Comparison of ENCODE assay signal across 19 cellular contexts in the genomic region with DNA sequence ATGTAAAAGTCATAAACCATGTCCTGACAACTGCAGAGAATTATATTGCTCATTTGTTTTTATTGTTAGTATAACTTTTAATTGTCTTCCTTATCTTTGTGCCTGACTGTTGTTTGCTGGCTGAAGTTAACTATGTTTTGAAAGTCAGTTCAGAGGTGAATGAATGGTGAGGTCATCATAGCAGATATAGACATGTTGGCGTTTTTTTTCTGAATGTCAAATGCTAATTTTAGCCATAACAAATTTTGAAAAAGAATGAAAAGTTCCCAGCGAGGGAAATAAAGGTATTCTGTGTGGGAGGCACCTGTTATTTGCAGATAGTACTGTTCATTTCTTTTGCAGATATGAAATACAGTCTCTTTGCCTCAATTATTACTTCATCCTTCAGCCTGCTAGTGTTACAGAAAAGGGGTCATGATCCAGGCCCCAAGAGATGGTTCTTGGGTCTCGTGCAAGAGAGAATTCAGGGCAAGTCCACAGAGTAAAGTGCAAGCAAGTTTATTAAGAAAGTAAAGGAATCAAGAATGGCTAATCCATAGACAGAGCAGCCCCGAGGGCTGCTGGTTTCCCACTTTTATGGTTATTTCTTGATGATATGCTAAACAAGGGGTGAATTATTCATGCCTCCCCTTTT.
DNase-seq lines count a peak whose midpoint lies in the region; ATAC-seq, FAIRE-seq and TF ChIP-seq lines count a peak whose summit lies in the region.
"Had no signal": no experiment of that assay in that cellular context is flagged by ENCODE, and none has a peak within 500 bp of the region (broad histone marks: within the 10 kb centered on the region; RNA-seq: fewer than 3 reads in every experiment).

No MANE protein-coding gene starts in this region.

- TF ChIP-seq CTCF in nephron (IDR thresholded peaks at IDR 0.05; ENCODE audit: unreplicated experiment in 3 of 3), result no peak

- no peak for ATAC-seq in CD4-positive, CD25-positive, alpha-beta regulatory T cell (ENCODE audit: low read depth in 2 of 2)
- ATAC-seq in left ventricle myocardium superior (peak; percentile 38), HG03354 (IDR thresholded peaks at IDR 0.05; ENCODE audit: poor library complexity, severe bottlenecking, unreplicated experiment) (no peak)

- peaks cover 10% of the 10 kb centered on the region for H3K4me1 ChIP-seq in CD4-positive, CD25-positive, alpha-beta regulatory T cell (ENCODE audit: control insufficient read depth, insufficient read depth, low read length, poor library complexity, severe bottlenecking)

- H3K4me1 Mint-ChIP-seq in CD4-positive, CD25-positive, alpha-beta regulatory T cell, result peaks cover 21 to 51% (median 37%) of the 10 kb centered on the region in 4 donors
- peaks cover 24% of the 10 kb centered on the region for H3K4me1 Mint-ChIP-seq in nephron

- peak overlapping the region; percentile 20 to 27 (median 23) for H3K27ac Mint-ChIP-seq in CD4-positive, CD25-positive, alpha-beta regulatory T cell
- peak overlapping the region; percentile 15 to 85 (median 39) for H3K27ac Mint-ChIP-seq in nephron
- H3K27ac Mint-ChIP-seq: activated T-helper 1 cell treated with anti-CD3 and anti-CD28 coated beads, Interleukin-12 subunit alpha, Interleukin-12 subunit beta, Interleukin-2, Interleukin-4 antibody, amounts not matched to agents 30 ng/mL and 10 ng/mL and 1 ng/mL, durations not matched to agents 14 hours and 24 hours and 36 hours had no signal

- no peaks in the 10 kb centered on the region for H3K27me3 Mint-ChIP-seq in CD4-positive, CD25-positive, alpha-beta regulatory T cell
- H3K27me3 Mint-ChIP-seq in nephron (ENCODE audit: low read depth), result no peaks in the 10 kb centered on the region

- no peaks in the 10 kb centered on the region for H3K9me3 ChIP-seq in CD4-positive, CD25-positive, alpha-beta regulatory T cell (ENCODE audit: control insufficient read depth in 2 of 2, low read length in 2 of 2)

- H3K36me3 Mint-ChIP-seq in CD4-positive, CD25-positive, alpha-beta regulatory T cell, result no peaks in the 10 kb centered on the region
- no peaks in the 10 kb centered on the region for H3K36me3 Mint-ChIP-seq in nephron (ENCODE audit: low read depth)

- no peak overlapping the region for H3K4me3 Mint-ChIP-seq in CD4-positive, CD25-positive, alpha-beta regulatory T cell
- no peak overlapping the region for H3K4me3 Mint-ChIP-seq in nephron
- H3K4me3 Mint-ChIP-seq: activated T-helper 1 cell treated with anti-CD3 and anti-CD28 coated beads, Interleukin-12 subunit alpha, Interleukin-12 subunit beta, Interleukin-2, Interleukin-4 antibody, amounts not matched to agents 30 ng/mL and 10 ng/mL and 1 ng/mL, durations not matched to agents 14 hours and 24 hours and 36 hours had no signal

- peaks cover 0 to 3% (median 1%) of the 10 kb centered on the region in 7 donors for H3K9me3 Mint-ChIP-seq in CD4-positive, CD25-positive, alpha-beta regulatory T cell
- peaks cover 2% of the 10 kb centered on the region for H3K9me3 Mint-ChIP-seq in nephron

- intact Hi-C loops in left ventricle myocardium superior (cut with micrococcal nuclease), result no loop called here

- H3K4me3 ChIP-seq in CD4-positive, CD25-positive, alpha-beta regulatory T cell (ENCODE audit: low read depth, low read length), result no peak overlapping the region
- H3K4me3 ChIP-seq: dorsolateral prefrontal cortex had no signal

- H3K27me3 ChIP-seq in CD4-positive, CD25-positive, alpha-beta regulatory T cell (ENCODE audit: control insufficient read depth, insufficient read depth, low read length), result no peaks in the 10 kb centered on the region
- H3K27me3 ChIP-seq: dorsolateral prefrontal cortex had no signal

- no peak overlapping the region for H3K27ac ChIP-seq in CD4-positive, CD25-positive, alpha-beta regulatory T cell (ENCODE audit: insufficient read depth, low read length, poor library complexity, severe bottlenecking)
- H3K27ac ChIP-seq: HL-60, KMS-11 had no signal

- no peaks in the 10 kb centered on the region for H3K36me3 ChIP-seq in CD4-positive, CD25-positive, alpha-beta regulatory T cell (ENCODE audit: control insufficient read depth, insufficient read depth, low read length)

- no peak for DNase-seq in CD4-positive, CD25-positive, alpha-beta regulatory T cell
- DNase-seq in amniotic epithelial cell (ENCODE audit: low read depth) (peak; percentile 13), left ventricle myocardium superior (no peak), germinal center (ENCODE audit: low spot score) (no peak), frontal cortex (ENCODE audit: low spot score in 2 of 2) (no peak)
- no peak for DNase-seq in activated CD8-positive, alpha-beta memory T cell treated with anti-CD3 and anti-CD28 coated beads, Interleukin-2, amount 50 U/mL, for 4 hours
- DNase-seq: activated CD4-positive, alpha-beta T cell treated with anti-CD3 and anti-CD28 coated beads, Interleukin-2, amount 50 U/mL, for 1 hour; anterior cingulate cortex; Calu3; dorsolateral prefrontal cortex; NCI-H1417 treated with DMSO at 0.1 percent for 48 hours; NCI-H2227 treated with DMSO at 0.1 percent for 48 hours; T-helper 9 cell had no signal

- FAIRE-seq in frontal cortex (lab: Jason Lieb, UNC), result no peak
- FAIRE-seq: G401.6 had no signal
